32 cellular contexts compared by ENCODE assay signal in genomic region chr16:61412562-61412961, GRCh38.
"Had no signal": no experiment of that assay in that cellular context is flagged by ENCODE, and none has a peak within 500 bp of the region (broad histone marks: within the 10 kb centered on the region; RNA-seq: fewer than 3 reads in every experiment).

No MANE protein-coding gene starts in this region.

- H3K9me3 ChIP-seq: adrenal gland, body of pancreas, breast epithelium had no signal

- ATAC-seq: activated CD8-positive, alpha-beta T cell treated with anti-CD3 and anti-CD28 coated beads for 36 hours; activated naive CD4-positive, alpha-beta T cell treated with anti-CD3 and anti-CD28 coated beads, Interleukin-2, amount 50 U/mL, for 72 hours; activated T-cell treated with anti-CD3 and anti-CD28 coated beads, Interleukin-2, amount 50 U/mL, for 4 hours; activated T-cell treated with anti-CD3 and anti-CD28 coated beads, Interleukin-2, amount 50 U/mL, for 72 hours; activated T-helper 17 cell treated with anti-CD3 and anti-CD28 coated beads, Interleukin-2, amount 50 U/mL, for 72 hours; body of pancreas; T-cell; T-helper 17 cell had no signal

- H3K27ac ChIP-seq: adrenal gland, body of pancreas, brain microvascular endothelial cell, breast epithelium, VCaP had no signal

- DNase-seq: activated B cell treated with CpG ODN at 0.5 μM for 24 hours; activated CD4-positive, alpha-beta memory T cell treated with anti-CD3 and anti-CD28 coated beads for 36 hours; activated CD4-positive, alpha-beta T cell treated with anti-CD3 and anti-CD28 coated beads for 4 hours; activated CD4-positive, alpha-beta T cell treated with anti-CD3 and anti-CD28 coated beads, Interleukin-2, amount 10 ng/mL, durations not matched to agents 24 days and 14 days; activated CD4-positive, alpha-beta T cell treated with anti-CD3 and anti-CD28 coated beads, Interleukin-2, amount 50 U/mL, for 1 hour; activated CD4-positive, alpha-beta T cell treated with anti-CD3 and anti-CD28 coated beads, Interleukin-2, amount 50 U/mL, for 4 hours; activated CD4-positive, CD25-positive, alpha-beta regulatory T cell treated with anti-CD3 and anti-CD28 coated beads, Interleukin-2, amount 50 U/mL, for 72 hours; activated CD8-positive, alpha-beta memory T cell treated with anti-CD3 and anti-CD28 coated beads, Interleukin-2, amount 50 U/mL, for 4 hours; activated CD8-positive, alpha-beta T cell treated with anti-CD3 and anti-CD28 coated beads for 36 hours; activated effector memory CD4-positive, alpha-beta T cell treated with anti-CD3 and anti-CD28 coated beads, Interleukin-2, amount 50 U/mL, for 16 hours; activated gamma-delta T cell treated with Interleukin-2 at 50 U/mL for 16 hours; activated naive CD4-positive, alpha-beta T cell; activated naive CD4-positive, alpha-beta T cell treated with anti-CD3 and anti-CD28 coated beads for 36 hours; activated naive CD8-positive, alpha-beta T cell treated with anti-CD3 and anti-CD28 coated beads for 36 hours; activated T-cell treated with anti-CD3 and anti-CD28 coated beads for 4 hours; activated T-cell treated with anti-CD3 and anti-CD28 coated beads, Interleukin-2, amount 50 U/mL, for 1 hour; activated T-cell treated with anti-CD3 and anti-CD28 coated beads, Interleukin-2, amount 50 U/mL, for 4 hours; activated T-cell treated with anti-CD3 and anti-CD28 coated beads, Interleukin-2, amount 50 U/mL, for 72 hours; adrenal gland; amniotic stem cell; aorta; body of pancreas; brain microvascular endothelial cell; central memory CD4-positive, alpha-beta T cell; T-cell; T-helper 17 cell had no signal

- H3K4me1 ChIP-seq: adrenal gland, body of pancreas, breast epithelium had no signal

- H3K27me3 ChIP-seq: adrenal gland, body of pancreas, brain microvascular endothelial cell, breast epithelium had no signal

- H3K36me3 ChIP-seq: adrenal gland, brain microvascular endothelial cell, breast epithelium had no signal

- FAIRE-seq: astrocyte, TTC549 had no signal

- H3K4me3 ChIP-seq: adrenal gland, body of pancreas, breast epithelium had no signal
